In the genomic region with DNA sequence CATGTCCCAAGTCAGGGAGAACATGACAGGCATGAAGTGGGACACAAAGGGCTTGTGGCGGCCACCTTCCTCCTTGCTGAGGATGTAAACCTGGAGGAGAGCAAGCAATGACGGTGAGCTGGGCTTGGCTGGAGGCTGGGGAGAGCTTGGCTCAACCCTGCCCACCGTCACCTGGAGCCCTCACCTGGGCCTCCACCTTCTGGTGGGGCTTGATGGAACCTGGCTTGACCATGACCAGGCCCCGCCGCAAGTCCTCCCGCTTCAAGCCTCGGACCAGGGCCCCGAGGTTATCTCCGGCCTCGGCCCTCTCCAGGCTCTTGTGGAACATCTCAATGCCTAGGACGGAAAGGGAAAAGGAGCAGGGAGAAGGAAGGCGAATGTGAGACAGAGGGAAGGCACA, we compare ENCODE assay signal across 1 cellular context.
TF ChIP-seq lines count a peak whose summit lies in the region.

No MANE protein-coding gene starts in this region.

TF ChIP-seq in GM23338, 12 proteins besides CTCF, POLR2A, EP300 and RAD21:
- TF ChIP-seq, protein P1, sequence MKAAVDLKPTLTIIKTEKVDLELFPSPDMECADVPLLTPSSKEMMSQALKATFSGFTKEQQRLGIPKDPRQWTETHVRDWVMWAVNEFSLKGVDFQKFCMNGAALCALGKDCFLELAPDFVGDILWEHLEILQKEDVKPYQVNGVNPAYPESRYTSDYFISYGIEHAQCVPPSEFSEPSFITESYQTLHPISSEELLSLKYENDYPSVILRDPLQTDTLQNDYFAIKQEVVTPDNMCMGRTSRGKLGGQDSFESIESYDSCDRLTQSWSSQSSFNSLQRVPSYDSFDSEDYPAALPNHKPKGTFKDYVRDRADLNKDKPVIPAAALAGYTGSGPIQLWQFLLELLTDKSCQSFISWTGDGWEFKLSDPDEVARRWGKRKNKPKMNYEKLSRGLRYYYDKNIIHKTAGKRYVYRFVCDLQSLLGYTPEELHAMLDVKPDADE (IDR thresholded peaks at IDR 0.05): no peak
- no peak for TF ChIP-seq EZH2 (IDR thresholded peaks at IDR 0.05; ENCODE audit: low read depth, unreplicated experiment)
- no peak for TF ChIP-seq NANOG (IDR thresholded peaks at IDR 0.05; ENCODE audit: borderline replicate concordance)
- TF ChIP-seq EZH2phosphoT487 (IDR thresholded peaks at IDR 0.05; ENCODE audit: unreplicated experiment): no peak
- no peak for TF ChIP-seq STAT1 (IDR thresholded peaks at IDR 0.05; ENCODE audit: unreplicated experiment)
- TF ChIP-seq, protein P2, sequence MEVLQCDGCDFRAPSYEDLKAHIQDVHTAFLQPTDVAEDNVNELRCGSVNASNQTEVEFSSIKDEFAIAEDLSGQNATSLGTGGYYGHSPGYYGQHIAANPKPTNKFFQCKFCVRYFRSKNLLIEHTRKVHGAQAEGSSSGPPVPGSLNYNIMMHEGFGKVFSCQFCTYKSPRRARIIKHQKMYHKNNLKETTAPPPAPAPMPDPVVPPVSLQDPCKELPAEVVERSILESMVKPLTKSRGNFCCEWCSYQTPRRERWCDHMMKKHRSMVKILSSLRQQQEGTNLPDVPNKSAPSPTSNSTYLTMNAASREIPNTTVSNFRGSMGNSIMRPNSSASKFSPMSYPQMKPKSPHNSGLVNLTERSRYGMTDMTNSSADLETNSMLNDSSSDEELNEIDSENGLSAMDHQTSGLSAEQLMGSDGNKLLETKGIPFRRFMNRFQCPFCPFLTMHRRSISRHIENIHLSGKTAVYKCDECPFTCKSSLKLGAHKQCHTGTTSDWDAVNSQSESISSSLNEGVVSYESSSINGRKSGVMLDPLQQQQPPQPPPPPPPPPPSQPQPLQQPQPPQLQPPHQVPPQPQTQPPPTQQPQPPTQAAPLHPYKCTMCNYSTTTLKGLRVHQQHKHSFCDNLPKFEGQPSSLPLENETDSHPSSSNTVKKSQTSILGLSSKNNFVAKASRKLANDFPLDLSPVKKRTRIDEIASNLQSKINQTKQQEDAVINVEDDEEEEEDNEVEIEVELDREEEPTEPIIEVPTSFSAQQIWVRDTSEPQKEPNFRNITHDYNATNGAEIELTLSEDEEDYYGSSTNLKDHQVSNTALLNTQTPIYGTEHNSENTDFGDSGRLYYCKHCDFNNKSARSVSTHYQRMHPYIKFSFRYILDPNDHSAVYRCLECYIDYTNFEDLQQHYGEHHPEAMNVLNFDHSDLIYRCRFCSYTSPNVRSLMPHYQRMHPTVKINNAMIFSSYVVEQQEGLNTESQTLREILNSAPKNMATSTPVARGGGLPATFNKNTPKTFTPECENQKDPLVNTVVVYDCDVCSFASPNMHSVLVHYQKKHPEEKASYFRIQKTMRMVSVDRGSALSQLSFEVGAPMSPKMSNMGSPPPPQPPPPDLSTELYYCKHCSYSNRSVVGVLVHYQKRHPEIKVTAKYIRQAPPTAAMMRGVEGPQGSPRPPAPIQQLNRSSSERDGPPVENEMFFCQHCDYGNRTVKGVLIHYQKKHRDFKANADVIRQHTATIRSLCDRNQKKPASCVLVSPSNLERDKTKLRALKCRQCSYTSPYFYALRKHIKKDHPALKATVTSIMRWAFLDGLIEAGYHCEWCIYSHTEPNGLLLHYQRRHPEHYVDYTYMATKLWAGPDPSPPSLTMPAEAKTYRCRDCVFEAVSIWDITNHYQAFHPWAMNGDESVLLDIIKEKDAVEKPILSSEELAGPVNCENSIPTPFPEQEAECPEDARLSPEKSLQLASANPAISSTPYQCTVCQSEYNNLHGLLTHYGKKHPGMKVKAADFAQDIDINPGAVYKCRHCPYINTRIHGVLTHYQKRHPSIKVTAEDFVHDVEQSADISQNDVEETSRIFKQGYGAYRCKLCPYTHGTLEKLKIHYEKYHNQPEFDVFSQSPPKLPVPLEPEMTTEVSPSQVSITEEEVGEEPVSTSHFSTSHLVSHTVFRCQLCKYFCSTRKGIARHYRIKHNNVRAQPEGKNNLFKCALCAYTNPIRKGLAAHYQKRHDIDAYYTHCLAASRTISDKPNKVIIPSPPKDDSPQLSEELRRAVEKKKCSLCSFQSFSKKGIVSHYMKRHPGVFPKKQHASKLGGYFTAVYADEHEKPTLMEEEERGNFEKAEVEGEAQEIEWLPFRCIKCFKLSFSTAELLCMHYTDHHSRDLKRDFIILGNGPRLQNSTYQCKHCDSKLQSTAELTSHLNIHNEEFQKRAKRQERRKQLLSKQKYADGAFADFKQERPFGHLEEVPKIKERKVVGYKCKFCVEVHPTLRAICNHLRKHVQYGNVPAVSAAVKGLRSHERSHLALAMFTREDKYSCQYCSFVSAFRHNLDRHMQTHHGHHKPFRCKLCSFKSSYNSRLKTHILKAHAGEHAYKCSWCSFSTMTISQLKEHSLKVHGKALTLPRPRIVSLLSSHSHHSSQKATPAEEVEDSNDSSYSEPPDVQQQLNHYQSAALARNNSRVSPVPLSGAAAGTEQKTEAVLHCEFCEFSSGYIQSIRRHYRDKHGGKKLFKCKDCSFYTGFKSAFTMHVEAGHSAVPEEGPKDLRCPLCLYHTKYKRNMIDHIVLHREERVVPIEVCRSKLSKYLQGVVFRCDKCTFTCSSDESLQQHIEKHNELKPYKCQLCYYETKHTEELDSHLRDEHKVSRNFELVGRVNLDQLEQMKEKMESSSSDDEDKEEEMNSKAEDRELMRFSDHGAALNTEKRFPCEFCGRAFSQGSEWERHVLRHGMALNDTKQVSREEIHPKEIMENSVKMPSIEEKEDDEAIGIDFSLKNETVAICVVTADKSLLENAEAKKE (CRISPR knock-in tag; IDR thresholded peaks at IDR 0.05): no peak
- TF ChIP-seq CREB1 (CRISPR knock-in tag; IDR thresholded peaks at IDR 0.05; ENCODE audit: low read depth): no peak
- no peak for TF ChIP-seq ZNF114 (CRISPR knock-in tag; IDR thresholded peaks at IDR 0.05)
- no peak for TF ChIP-seq JUNB (IDR thresholded peaks at IDR 0.05; ENCODE audit: unreplicated experiment)
- TF ChIP-seq, protein P3, sequence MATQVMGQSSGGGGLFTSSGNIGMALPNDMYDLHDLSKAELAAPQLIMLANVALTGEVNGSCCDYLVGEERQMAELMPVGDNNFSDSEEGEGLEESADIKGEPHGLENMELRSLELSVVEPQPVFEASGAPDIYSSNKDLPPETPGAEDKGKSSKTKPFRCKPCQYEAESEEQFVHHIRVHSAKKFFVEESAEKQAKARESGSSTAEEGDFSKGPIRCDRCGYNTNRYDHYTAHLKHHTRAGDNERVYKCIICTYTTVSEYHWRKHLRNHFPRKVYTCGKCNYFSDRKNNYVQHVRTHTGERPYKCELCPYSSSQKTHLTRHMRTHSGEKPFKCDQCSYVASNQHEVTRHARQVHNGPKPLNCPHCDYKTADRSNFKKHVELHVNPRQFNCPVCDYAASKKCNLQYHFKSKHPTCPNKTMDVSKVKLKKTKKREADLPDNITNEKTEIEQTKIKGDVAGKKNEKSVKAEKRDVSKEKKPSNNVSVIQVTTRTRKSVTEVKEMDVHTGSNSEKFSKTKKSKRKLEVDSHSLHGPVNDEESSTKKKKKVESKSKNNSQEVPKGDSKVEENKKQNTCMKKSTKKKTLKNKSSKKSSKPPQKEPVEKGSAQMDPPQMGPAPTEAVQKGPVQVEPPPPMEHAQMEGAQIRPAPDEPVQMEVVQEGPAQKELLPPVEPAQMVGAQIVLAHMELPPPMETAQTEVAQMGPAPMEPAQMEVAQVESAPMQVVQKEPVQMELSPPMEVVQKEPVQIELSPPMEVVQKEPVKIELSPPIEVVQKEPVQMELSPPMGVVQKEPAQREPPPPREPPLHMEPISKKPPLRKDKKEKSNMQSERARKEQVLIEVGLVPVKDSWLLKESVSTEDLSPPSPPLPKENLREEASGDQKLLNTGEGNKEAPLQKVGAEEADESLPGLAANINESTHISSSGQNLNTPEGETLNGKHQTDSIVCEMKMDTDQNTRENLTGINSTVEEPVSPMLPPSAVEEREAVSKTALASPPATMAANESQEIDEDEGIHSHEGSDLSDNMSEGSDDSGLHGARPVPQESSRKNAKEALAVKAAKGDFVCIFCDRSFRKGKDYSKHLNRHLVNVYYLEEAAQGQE (IDR thresholded peaks at IDR 0.05; ENCODE audit: unreplicated experiment): no peak
- TF ChIP-seq POLR2AphosphoS5 (IDR thresholded peaks at IDR 0.05; ENCODE audit: low read depth): no peak
- no peak for TF ChIP-seq ZNF331 (CRISPR knock-in tag; IDR thresholded peaks at IDR 0.05; ENCODE audit: low read depth)
TF ChIP-seq in GM23338: peak in this region for 0.
